ENCODE assay signal across 8 cellular contexts in genomic region chr3:54262943-54263342, GRCh38.
"Had no signal": no experiment of that assay in that cellular context is flagged by ENCODE, and none has a peak within 500 bp of the region (broad histone marks: within the 10 kb centered on the region; RNA-seq: fewer than 3 reads in every experiment).

No MANE protein-coding gene starts in this region.

- DNase-seq: GM23248, GOT3, H9, HCEC 1CT, Karpas-422 had no signal

- FAIRE-seq: H54, HTR-8/SVneo had no signal

- H3K4me2 ChIP-seq: KMS-11 had no signal

- H3K27ac ChIP-seq: GM23248, KMS-11 had no signal

- H3K4me3 ChIP-seq: GM23248 had no signal

- H3K9ac ChIP-seq: GM23248, KMS-11 had no signal

- H2AFZ ChIP-seq: GM23248 had no signal
